Comparison of ENCODE assay signal across 8 cellular contexts in genomic region chr10:117374506-117375359, GRCh38. TPM values are rescaled to one million over a fixed set of nuclear protein-coding genes. Genes with fewer than 3 reads are reported as not detected.
A peak's percentile ranks its signal among the peaks of the same experiment; 100 is the strongest.
DNase-seq lines count a peak whose midpoint lies in the region; ATAC-seq and TF ChIP-seq lines count a peak whose summit lies in the region.

No MANE protein-coding gene starts in this region.

- H3K36me3 ChIP-seq in H7 (replicated peaks; ENCODE audit: control insufficient read depth, insufficient read depth, low read length) (no peaks in the 10 kb centered on the region), esophagus squamous epithelium (no peaks in the 10 kb centered on the region), mucosa of stomach (ENCODE audit: control insufficient read depth, insufficient read depth, low read length) (no peaks in the 10 kb centered on the region), testis (ENCODE audit: low read depth, missing control alignments) (no peaks in the 10 kb centered on the region)

- DNase-seq in NCI-H2171 treated with DMSO at 0.1 percent for 48 hours (lab: John Stamatoyannopoulos, UW) = peak; percentile 39
- DNase-seq in NCI-H2171 (lab: John Stamatoyannopoulos, UW) = no peak
- DNase-seq in H7 = no peak
- no peak for DNase-seq in LNCaP clone FGC (ENCODE audit: low read depth)
- peak; percentile 15 for DNase-seq in activated T-cell treated with anti-CD3 and anti-CD28 coated beads, Interleukin-2, amount 50 U/mL, for 4 hours
- DNase-seq in esophagus squamous epithelium (lab: John Stamatoyannopoulos, UW) = no peak
- DNase-seq in testis = peak; percentile 64

- H3K27ac ChIP-seq in esophagus squamous epithelium (peak overlapping the region; percentile 90 to 97 (median 95)), testis (peak overlapping the region; percentile 93 to 94)

- intact Hi-C loops in esophagus squamous epithelium (cut with DNase I) (no loop called here), testis (cut with DNase I; ENCODE audit: low total_unique reads) (no loop called here)

- TF ChIP-seq POLR2A in esophagus squamous epithelium (IDR thresholded peaks at IDR 0.05) (no peak), testis (IDR thresholded peaks at IDR 0.05) (no peak)

- no peaks in the 10 kb centered on the region for H3K9me3 Mint-ChIP-seq in activated T-cell treated with anti-CD3 and anti-CD28 coated beads, Interleukin-2, amount 50 U/mL, for 4 hours

- H3K4me3 ChIP-seq in H7 (ENCODE audit: insufficient read depth, low read depth, low read length) (peak overlapping the region; percentile 81), LNCaP clone FGC (ENCODE audit: low read depth, low read length) (peak overlapping the region; percentile 84), esophagus squamous epithelium (peak overlapping the region; percentile 57 to 99 (median 82)), mucosa of stomach (ENCODE audit: low read length) (peak overlapping the region; percentile 85), testis (peak overlapping the region; percentile 78 to 93)

- no peaks in the 10 kb centered on the region for H3K9me3 ChIP-seq in esophagus squamous epithelium
- H3K9me3 ChIP-seq in mucosa of stomach (ENCODE audit: control insufficient read depth, low read length) = no peaks in the 10 kb centered on the region
- no peaks in the 10 kb centered on the region for H3K9me3 ChIP-seq in testis

- H3K4me1 ChIP-seq in esophagus squamous epithelium (peaks cover 16 to 54% (median 27%) of the 10 kb centered on the region in 3 donors), mucosa of stomach (ENCODE audit: control insufficient read depth, insufficient read depth, low read length) (peaks cover 1% of the 10 kb centered on the region), testis (peaks cover 14% of the 10 kb centered on the region)

- peaks cover 12% of the 10 kb centered on the region for H3K27me3 Mint-ChIP-seq in activated T-cell treated with anti-CD3 and anti-CD28 coated beads, Interleukin-2, amount 50 U/mL, for 4 hours (ENCODE audit: low read depth)

- H3K4me1 Mint-ChIP-seq in activated T-cell treated with anti-CD3 and anti-CD28 coated beads, Interleukin-2, amount 50 U/mL, for 4 hours (ENCODE audit: low read depth) = peaks cover 33% of the 10 kb centered on the region

- WGBS in esophagus squamous epithelium, 2 donors = 1% methylated on average over 12 to 14 of the region's 92 CpGs
- WGBS in testis, 2 donors = 0% methylated on average over 3 to 89 of the region's 92 CpGs

- H3K4me3 Mint-ChIP-seq in activated T-cell treated with anti-CD3 and anti-CD28 coated beads, Interleukin-2, amount 50 U/mL, for 4 hours = peak overlapping the region; percentile 94

- H3K27me3 ChIP-seq in H7 (ENCODE audit: control insufficient read depth, insufficient read depth, low read length) (peaks cover 24% of the 10 kb centered on the region), esophagus squamous epithelium (peaks cover 0 to 9% (median 0%) of the 10 kb centered on the region in 4 donors), mucosa of stomach (ENCODE audit: control insufficient read depth, insufficient read depth, low read length) (peaks cover 5% of the 10 kb centered on the region), testis (no peaks in the 10 kb centered on the region)

- no peak for TF ChIP-seq CTCF in LNCaP clone FGC (IDR thresholded peaks at IDR 0.05; ENCODE audit: control insufficient read depth, extremely low read depth, insufficient read depth)
- TF ChIP-seq CTCF in esophagus squamous epithelium (IDR thresholded peaks at IDR 0.05) = peak in 1 of 6 experiments; percentile 2
- no peak for TF ChIP-seq CTCF in testis (IDR thresholded peaks at IDR 0.05)

- peak; percentile 47 to 57 for ATAC-seq in activated T-cell treated with anti-CD3 and anti-CD28 coated beads, Interleukin-2, amount 50 U/mL, for 4 hours

- peak overlapping the region; percentile 80 for H3K9ac ChIP-seq in mucosa of stomach (ENCODE audit: low read length)

- peaks cover 3% of the 10 kb centered on the region for H3K36me3 Mint-ChIP-seq in activated T-cell treated with anti-CD3 and anti-CD28 coated beads, Interleukin-2, amount 50 U/mL, for 4 hours (ENCODE audit: insufficient read depth)

RNA-seq across cellular contexts. Expression of gene PDZD8, which starts 0.5 kb away (rescaled TPM):
- 15.2 and 21.1 TPM in 2 replicates for total RNA-seq in H7 (2014; rRNA removed; shearing (Covaris generic))
- total RNA-seq in activated T-cell treated with anti-CD3 and anti-CD28 coated beads, Interleukin-2, amount 50 U/mL, for 4 hours = 10 to 100 TPM; 22.7 to 27.5 (median 25.4) TPM
- 10 to 100 TPM; 28.1 to 39.2 (median 32.9) TPM for total RNA-seq in esophagus squamous epithelium
- total RNA-seq in testis = 100 to 1,000 TPM in 1 of 2 donors, 10 to 100 TPM in 1; 49.6 to 120 TPM
- 107 TPM for polyA plus RNA-seq in testis (ENCODE audit: insufficient read depth, low read depth, low replicate concordance)

Comparison
In these comparisons a context has a peak if more than half of its experiments do, and no peak if none do; other contexts are left out.
1. DNase-seq: peak in NCI-H2171 treated with DMSO at 0.1 percent for 48 hours (single experiment), activated T-cell treated with anti-CD3 and anti-CD28 coated beads, Interleukin-2, amount 50 U/mL, for 4 hours (single experiment) and testis (single experiment); none in NCI-H2171 (single experiment), H7 (single experiment), LNCaP clone FGC (single experiment) and esophagus squamous epithelium (single experiment).
2. Peak in every context shown above with its lines, with median percentiles within 50 percentile points of each other: H3K4me3 ChIP-seq.